17 cellular contexts compared by ENCODE assay signal in the genomic region with DNA sequence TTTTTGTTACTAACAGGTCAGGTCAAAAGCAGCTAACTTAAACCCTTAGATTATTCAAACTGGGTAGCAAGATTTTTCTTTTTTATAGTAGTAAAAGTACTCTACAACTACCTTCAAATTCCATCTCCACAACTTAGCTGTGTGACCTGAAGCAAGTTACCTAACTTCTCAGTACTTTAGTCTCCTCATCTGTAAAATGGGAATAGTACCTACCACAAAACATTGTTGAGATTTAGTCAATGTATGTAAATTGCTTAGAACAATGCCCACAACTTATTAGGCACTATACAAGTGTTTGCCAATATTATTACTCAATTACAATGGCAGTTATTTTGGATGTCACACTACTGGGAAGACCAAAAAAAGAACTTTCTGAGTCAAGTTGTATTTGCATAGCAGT. TPM values are rescaled to one million over a fixed set of nuclear protein-coding genes. Genes with fewer than 3 reads are reported as not detected.
DNase-seq lines count a peak whose midpoint lies in the region; ATAC-seq and TF ChIP-seq lines count a peak whose summit lies in the region.
"Had no signal": no experiment of that assay in that cellular context is flagged by ENCODE, and none has a peak within 500 bp of the region (broad histone marks: within the 10 kb centered on the region; RNA-seq: fewer than 3 reads in every experiment).

No MANE protein-coding gene starts in this region.

- H3K27me3 Mint-ChIP-seq in T-helper 1 cell treated with Interleukin-12 subunit alpha and Interleukin-12 subunit beta and Interleukin-4 antibody, amounts not matched to agents 30 μg/mL and 1 μg/mL, for 36 hours (ENCODE audit: low read depth): no peaks in the 10 kb centered on the region
- peaks cover 18% of the 10 kb centered on the region for H3K27me3 Mint-ChIP-seq in GM23338 (ENCODE audit: insufficient read depth, low read depth, poor library complexity)
- H3K27me3 Mint-ChIP-seq in activated CD8-positive, alpha-beta T cell treated with anti-CD3 and anti-CD28 coated beads for 36 hours: no peaks in the 10 kb centered on the region
- H3K27me3 Mint-ChIP-seq: naive B cell had no signal

- CTCF ChIA-PET in activated CD8-positive, alpha-beta T cell treated with anti-CD3 and anti-CD28 coated beads for 36 hours (lab: Charles Lee): interaction anchor here (1.1 to 1.6 kb wide), 4 partner anchors 22 to 309 kb away, joined by 3 to 6 read pairs (median 3); no protein-coding TSS in a partner anchor

- intact Hi-C loops in activated CD8-positive, alpha-beta T cell treated with anti-CD3 and anti-CD28 coated beads for 36 hours (cut with micrococcal nuclease): no loop called here
- intact Hi-C loops in lower leg skin (cut with DNase I; ENCODE audit: low total_unique reads): no loop called here
- intact Hi-C loops in dorsolateral prefrontal cortex (cut with DNase I): loop anchor here (5.0 kb wide), 2 partner anchors 122 to 123 kb away; a partner anchor contains a TSS

- peak overlapping the region; percentile 10 for H3K4me3 Mint-ChIP-seq in T-helper 1 cell treated with Interleukin-12 subunit alpha and Interleukin-12 subunit beta and Interleukin-4 antibody, amounts not matched to agents 30 μg/mL and 1 μg/mL, for 36 hours
- no peak overlapping the region for H3K4me3 Mint-ChIP-seq in GM23338
- peak overlapping the region; percentile 98 for H3K4me3 Mint-ChIP-seq in activated CD8-positive, alpha-beta T cell treated with anti-CD3 and anti-CD28 coated beads for 36 hours

- H3K27ac ChIP-seq in GM23338 (ENCODE audit: low read depth): no peak overlapping the region
- no peak overlapping the region for H3K27ac ChIP-seq in iPS-20b (ENCODE audit: low read length)
- H3K27ac ChIP-seq in dorsolateral prefrontal cortex: no peak overlapping the region
- H3K27ac ChIP-seq: left lung, testis had no signal

- no peak for TF ChIP-seq CTCF in GM23338 (conservative IDR thresholded peaks at IDR 0.05; ENCODE audit: low read depth in 2 of 2)
- no peak for TF ChIP-seq CTCF in activated CD8-positive, alpha-beta T cell treated with anti-CD3 and anti-CD28 coated beads for 36 hours (IDR thresholded peaks at IDR 0.05)
- TF ChIP-seq CTCF in lower leg skin (IDR thresholded peaks at IDR 0.05): no peak
- no peak for TF ChIP-seq CTCF in dorsolateral prefrontal cortex (IDR thresholded peaks at IDR 0.05 in 54 of 56, conservative IDR thresholded peaks at IDR 0.05 in 2 of 56; ENCODE audit: low read depth in 1 of 56, partially characterized antibody in 56 of 56)

- H3K36me3 Mint-ChIP-seq in T-helper 1 cell treated with Interleukin-12 subunit alpha and Interleukin-12 subunit beta and Interleukin-4 antibody, amounts not matched to agents 30 μg/mL and 1 μg/mL, for 36 hours (ENCODE audit: low read depth): peaks cover 44% of the 10 kb centered on the region
- H3K36me3 Mint-ChIP-seq in GM23338 (ENCODE audit: low read depth): peaks cover 28% of the 10 kb centered on the region
- peaks cover 67% of the 10 kb centered on the region for H3K36me3 Mint-ChIP-seq in activated CD8-positive, alpha-beta T cell treated with anti-CD3 and anti-CD28 coated beads for 36 hours (ENCODE audit: low read depth)

- no peak for ATAC-seq in GM23338
- ATAC-seq in activated CD8-positive, alpha-beta T cell treated with anti-CD3 and anti-CD28 coated beads for 36 hours: no peak
- ATAC-seq: left lung had no signal

- H3K4me2 ChIP-seq in GM23338: peak overlapping the region; percentile 87

- no peak overlapping the region for H2AFZ ChIP-seq in GM23338

- H3F3A ChIP-seq in GM23338 (replicated peaks; ENCODE audit: low read depth): no peaks in the 10 kb centered on the region

- H3K27me3 ChIP-seq in GM23338 (ENCODE audit: insufficient read depth): peaks cover 17% of the 10 kb centered on the region
- peaks cover 19% of the 10 kb centered on the region for H3K27me3 ChIP-seq in iPS-20b (ENCODE audit: insufficient read depth, low read length)
- H3K27me3 ChIP-seq in dorsolateral prefrontal cortex: no peaks in the 10 kb centered on the region
- H3K27me3 ChIP-seq: left lung, testis had no signal

- H3K9me3 ChIP-seq in iPS-20b (ENCODE audit: insufficient read depth, low read depth, low read length): peaks cover 11% of the 10 kb centered on the region
- H3K9me3 ChIP-seq: testis had no signal

- H3K9me2 ChIP-seq in GM23338 (ENCODE audit: insufficient read depth): no peaks in the 10 kb centered on the region

- H3K79me2 ChIP-seq in GM23338 (replicated peaks; ENCODE audit: insufficient read depth): peaks cover 56% of the 10 kb centered on the region

- H3K9ac ChIP-seq in iPS-20b (ENCODE audit: low read depth, low read length): no peak overlapping the region

- POLR2A ChIA-PET in activated CD8-positive, alpha-beta T cell treated with anti-CD3 and anti-CD28 coated beads for 36 hours (lab: Charles Lee): no interaction called here

- H3K36me3 ChIP-seq in GM23338 (ENCODE audit: insufficient read depth) (no peaks in the 10 kb centered on the region), iPS-20b (ENCODE audit: insufficient read depth, low read depth, low read length) (peaks cover 25% of the 10 kb centered on the region)

- no peak for DNase-seq in T-helper 1 cell
- no peak for DNase-seq in GM23338 (ENCODE audit: low spot score)
- no peak for DNase-seq in activated CD8-positive, alpha-beta T cell treated with anti-CD3 and anti-CD28 coated beads for 36 hours
- DNase-seq in putamen (ENCODE audit: low spot score): no peak
- no peak for DNase-seq in lower leg skin (ENCODE audit: low spot score in 2 of 2)
- DNase-seq in dorsolateral prefrontal cortex: no peak
- DNase-seq: 8988T; effector CD4-positive, alpha-beta T cell; GDM1; hypothalamus; left lung; naive B cell; NCI-H2107; stimulated activated CD4-positive, alpha-beta T cell treated with anti-CD3 and anti-CD28 coated beads, Interleukin-1b, Interleukin-23, amount 100 ng/mL, for 48 hours; testis had no signal

- H3K27ac Mint-ChIP-seq in T-helper 1 cell treated with Interleukin-12 subunit alpha and Interleukin-12 subunit beta and Interleukin-4 antibody, amounts not matched to agents 30 μg/mL and 1 μg/mL, for 36 hours: no peak overlapping the region
- H3K27ac Mint-ChIP-seq in GM23338: no peak overlapping the region
- H3K27ac Mint-ChIP-seq in activated CD8-positive, alpha-beta T cell treated with anti-CD3 and anti-CD28 coated beads for 36 hours: peak overlapping the region; percentile 20

- no peaks in the 10 kb centered on the region; the same call in 1 of the 2 replicates for H4K20me1 ChIP-seq in GM23338 (replicated peaks; ENCODE audit: insufficient read depth)

- H3K4me3 ChIP-seq in GM23338 (no peak overlapping the region; the same call in 1 of the 2 replicates), iPS-20b (ENCODE audit: low read length) (peak overlapping the region; percentile 94), lower leg skin (ENCODE audit: low read depth, poor library complexity, severe bottlenecking) (no peak overlapping the region), dorsolateral prefrontal cortex (peak overlapping the region in 3 of 59 donors; percentile 0 to 89 (median 89))
- H3K4me3 ChIP-seq: testis had no signal

- no peak for TF ChIP-seq POLR2A in lower leg skin (IDR thresholded peaks at IDR 0.05)

- peaks cover 9% of the 10 kb centered on the region for H3K9me3 Mint-ChIP-seq in T-helper 1 cell treated with Interleukin-12 subunit alpha and Interleukin-12 subunit beta and Interleukin-4 antibody, amounts not matched to agents 30 μg/mL and 1 μg/mL, for 36 hours
- peaks cover 13% of the 10 kb centered on the region for H3K9me3 Mint-ChIP-seq in GM23338
- H3K9me3 Mint-ChIP-seq in activated CD8-positive, alpha-beta T cell treated with anti-CD3 and anti-CD28 coated beads for 36 hours: peaks cover 4% of the 10 kb centered on the region

- H3K4me1 ChIP-seq in GM23338 (ENCODE audit: insufficient read depth) (peaks cover 16% of the 10 kb centered on the region), iPS-20b (ENCODE audit: insufficient read depth, low read length) (peaks cover 23% of the 10 kb centered on the region)

- H3K4me1 Mint-ChIP-seq in T-helper 1 cell treated with Interleukin-12 subunit alpha and Interleukin-12 subunit beta and Interleukin-4 antibody, amounts not matched to agents 30 μg/mL and 1 μg/mL, for 36 hours (ENCODE audit: low read depth): peaks cover 37% of the 10 kb centered on the region
- H3K4me1 Mint-ChIP-seq in GM23338: peaks cover 33% of the 10 kb centered on the region
- peaks cover 45% of the 10 kb centered on the region for H3K4me1 Mint-ChIP-seq in activated CD8-positive, alpha-beta T cell treated with anti-CD3 and anti-CD28 coated beads for 36 hours (ENCODE audit: low read depth)

TF ChIP-seq in GM23338, 12 proteins besides CTCF, POLR2A, EP300 and RAD21 (continues in another document):
- TF ChIP-seq STAT1 (IDR thresholded peaks at IDR 0.05; ENCODE audit: unreplicated experiment): no peak
- no peak for TF ChIP-seq ZNF114 (CRISPR knock-in tag; IDR thresholded peaks at IDR 0.05)
- no peak for TF ChIP-seq POLR2AphosphoS5 (IDR thresholded peaks at IDR 0.05; ENCODE audit: low read depth)
- TF ChIP-seq CREB1 (CRISPR knock-in tag; IDR thresholded peaks at IDR 0.05; ENCODE audit: low read depth): no peak
- TF ChIP-seq EZH2phosphoT487 (IDR thresholded peaks at IDR 0.05; ENCODE audit: unreplicated experiment): no peak

RNA-seq across cellular contexts. Expression of a gene that starts 3.0 kb away (rescaled TPM):
- total RNA-seq in GM23338 (2014; rRNA removed; shearing (Covaris generic)): 53.6 and 58.6 TPM in 2 replicates
- polyA plus RNA-seq in GM23338 (2016; fragmentation: Nextera tagmentation; extraction: Ambion mirVana): 10.6 and 14.7 TPM in 2 replicates
- total RNA-seq in activated CD8-positive, alpha-beta T cell treated with anti-CD3 and anti-CD28 coated beads for 36 hours: 10 to 100 TPM; 58.6 to 61.4 TPM
- 10 to 100 TPM; 53.7 to 70.1 (median 64.8) TPM for total RNA-seq in lower leg skin
- total RNA-seq in dorsolateral prefrontal cortex: 10 to 100 TPM; 44.8 to 89.4 (median 59.7) TPM

Comparison
In these comparisons a context has a peak if more than half of its experiments do, and no peak if none do; other contexts are left out.
1. intact Hi-C loops: an anchor here in dorsolateral prefrontal cortex (5.0 kb wide); none called in activated CD8-positive, alpha-beta T cell treated with anti-CD3 and anti-CD28 coated beads for 36 hours and lower leg skin.